Comparison of ENCODE assay signal across 8 cellular contexts in genomic region chr11:108593214-108593909, GRCh38. TPM values are rescaled to one million over a fixed set of nuclear protein-coding genes. Genes with fewer than 3 reads are reported as not detected.
DNase-seq lines count a peak whose midpoint lies in the region; ATAC-seq and TF ChIP-seq lines count a peak whose summit lies in the region.

A gene with protein sequence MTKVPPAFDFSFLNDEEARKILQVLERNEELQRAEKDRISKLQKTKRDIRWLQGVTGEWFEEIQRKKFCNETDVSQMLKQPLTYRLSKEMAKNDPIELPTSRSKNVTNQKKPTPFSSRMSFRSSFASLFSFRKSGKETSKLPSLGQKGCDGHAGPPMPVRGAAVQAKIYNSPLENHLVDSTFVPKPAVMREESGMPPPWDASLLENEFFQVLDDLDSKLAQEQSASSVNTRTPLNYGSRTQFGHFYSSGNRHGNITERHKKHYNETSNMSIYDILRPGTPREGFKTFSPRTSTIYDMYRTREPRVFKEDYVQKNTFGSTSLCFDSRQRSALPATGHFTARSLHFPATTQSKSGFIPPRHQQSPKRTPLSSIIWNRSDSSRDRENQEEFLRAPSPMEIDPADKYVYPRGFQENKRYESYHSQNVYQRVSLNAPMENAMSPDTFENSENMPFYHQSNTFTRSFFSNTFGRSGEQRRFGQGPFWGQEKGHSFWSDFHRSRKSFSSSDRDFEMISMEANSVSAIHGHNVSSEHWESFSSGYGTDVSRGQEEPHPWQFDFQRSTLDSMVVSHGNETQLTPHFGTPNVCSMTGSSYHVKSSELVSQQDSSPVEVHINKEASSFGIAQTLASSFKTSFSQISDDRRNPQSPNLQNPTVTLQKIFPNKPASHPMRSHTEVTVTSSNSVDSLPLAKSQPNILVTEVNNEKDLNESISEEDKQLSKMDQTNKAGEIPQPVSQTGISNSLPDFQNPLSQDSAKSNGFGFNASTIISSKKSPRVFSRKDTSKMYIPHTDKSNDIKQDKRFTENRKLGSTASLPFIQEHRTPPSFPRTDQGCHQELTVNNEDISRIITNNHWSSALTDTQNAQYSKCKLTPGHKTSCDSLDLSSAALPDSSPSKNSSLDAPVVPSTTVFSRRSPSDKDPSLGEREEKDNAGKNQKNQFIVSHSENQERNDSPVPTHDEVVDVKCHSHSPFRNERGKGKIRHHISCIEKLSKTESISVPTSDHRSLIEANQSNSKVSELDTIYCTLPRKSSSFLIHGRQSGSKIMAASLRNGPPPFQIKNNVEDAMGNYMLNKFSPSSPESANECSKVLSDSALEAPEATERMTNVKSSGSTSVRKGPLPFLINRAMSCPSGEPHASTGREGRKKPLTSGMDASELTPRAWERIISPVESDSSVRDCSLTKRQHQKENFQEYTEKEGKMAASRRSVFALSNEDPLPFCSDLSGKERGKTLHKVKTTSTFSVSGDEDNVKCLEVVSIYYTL (N-terminal part only) (minus strand): TSS chr11:108593768. CDS start chr11:108593536, 232 bp downstream.

- peaks cover 27% of the 10 kb centered on the region for H3K27me3 ChIP-seq in BE2C

- peak within 1 kb of the TSS; percentile 70 for H3K4me3 ChIP-seq in BE2C (ENCODE audit: low read depth, low read length)

- DNase-seq in BE2C (peak; percentile 76), NCI-H510A treated with DMSO at 0.1 percent for 48 hours (lab: John Stamatoyannopoulos, UW) (peak; percentile 98), dermis blood vessel endothelial cell (peak; percentile 65), left kidney (ENCODE audit: low read depth, low spot score) (peak; percentile 97)
- DNase-seq in activated CD4-positive, alpha-beta T cell treated with anti-CD3 and anti-CD28 coated beads, Interleukin-2, amount 50 U/mL, for 1 hour, result peak; percentile 86
- DNase-seq in stimulated activated CD4-positive, alpha-beta T cell treated with anti-CD3 and anti-CD28 coated beads, Interleukin-1b, Interleukin-23, amount 100 ng/mL, for 48 hours, result peak; percentile 87

- H3K4me1 ChIP-seq in BE2C, result no peaks in the 10 kb centered on the region

- ATAC-seq in GM19328 (IDR thresholded peaks at IDR 0.05; ENCODE audit: unreplicated experiment), result peak; percentile 94
- ATAC-seq in HG03460 (IDR thresholded peaks at IDR 0.05; ENCODE audit: unreplicated experiment), result peak; percentile 87

- no peak for TF ChIP-seq CTCF in BE2C (IDR thresholded peaks at IDR 0.05; ENCODE audit: low read depth, low read length)

- H3K9me3 ChIP-seq in BE2C, result no peaks in the 10 kb centered on the region

- no peaks in the 10 kb centered on the region for H3K36me3 ChIP-seq in BE2C

RNA-seq across cellular contexts. Expression of the gene that starts here (rescaled TPM):
- polyA plus RNA-seq in BE2C (2012; ENCODE audit: insufficient read depth, insufficient read length, low read depth), result not detected
- total RNA-seq in dermis blood vessel endothelial cell, result under 0.01 and 0.09 TPM in 2 replicates

Comparison
In these comparisons a context has a peak if more than half of its experiments do, and no peak if none do; other contexts are left out.
1. Peak in every context shown above with its lines: DNase-seq, ATAC-seq and H3K4me3 ChIP-seq.
2. Peak in DNase-seq in dermis blood vessel endothelial cell; RNA of the gene not detected or under 1 TPM.